In the genomic region with DNA sequence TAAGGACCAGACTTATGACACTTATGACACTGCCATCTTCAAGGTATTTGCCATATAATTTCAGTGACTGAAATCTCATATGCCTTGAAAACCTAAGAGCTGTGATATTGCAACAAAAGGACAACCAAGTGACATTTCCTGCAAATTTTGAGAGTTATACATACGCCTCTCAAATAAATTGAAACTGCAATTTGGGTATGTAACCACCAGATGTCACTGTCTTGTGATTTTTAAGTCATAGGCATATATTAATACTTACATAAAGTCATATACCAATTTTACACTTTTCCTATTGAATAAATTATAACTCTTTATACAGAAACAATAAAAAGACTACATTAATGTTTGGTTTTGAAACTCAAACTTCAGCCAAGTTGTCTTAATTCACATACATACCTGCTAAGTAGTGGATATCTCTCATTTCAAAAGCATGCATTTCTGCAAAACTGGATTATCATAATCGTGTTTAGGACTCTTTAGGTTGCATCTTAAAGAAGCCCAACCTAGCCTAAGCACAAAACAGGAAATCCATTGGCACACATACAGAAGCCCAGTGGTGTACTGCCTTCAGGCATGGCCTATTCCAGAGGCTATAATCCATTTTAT, we compare ENCODE assay signal across 9 cellular contexts.
A peak's percentile ranks its signal among the peaks of the same experiment; 100 is the strongest.
DNase-seq lines count a peak whose midpoint lies in the region; ATAC-seq, FAIRE-seq and TF ChIP-seq lines count a peak whose summit lies in the region.
"Had no signal": no experiment of that assay in that cellular context is flagged by ENCODE, and none has a peak within 500 bp of the region (broad histone marks: within the 10 kb centered on the region; RNA-seq: fewer than 3 reads in every experiment).

No MANE protein-coding gene starts in this region.

- no peaks in the 10 kb centered on the region for H3K79me2 ChIP-seq in HepG2 (ENCODE audit: insufficient read depth, low read length)

- in situ Hi-C loops in HepG2 (cut with HindIII; ENCODE audit: extremely low pct_ligation_motif_present, low pct_unique_long_range_greater_than_20kb) = no loop called here

- WGBS in HepG2 (ENCODE audit: low lambda C conversion rate) = 15% methylated on average over 2 of the region's 2 CpGs

- no peak overlapping the region for H3K4me3 ChIP-seq in WI38 (ENCODE audit: low read depth, low read length)
- H3K4me3 ChIP-seq in HepG2 (replicated peaks in 1 of 3; ENCODE audit: insufficient read depth in 1 of 3, low read depth in 2 of 3, low read length in 3 of 3) = no peak overlapping the region
- H3K4me3 ChIP-seq in CD4-positive, alpha-beta memory T cell (ENCODE audit: low read length in 2 of 2) = no peak overlapping the region

- peaks cover 0 to 11% (median 0%) of the 10 kb centered on the region in 8 donors for H3K9me3 Mint-ChIP-seq in CD4-positive, alpha-beta memory T cell
- H3K9me3 Mint-ChIP-seq: effector memory CD8-positive, alpha-beta T cell had no signal

- TF ChIP-seq CTCF in GM10248 (IDR thresholded peaks at IDR 0.05; ENCODE audit: control extremely low read depth, extremely low read depth, low read depth, missing control alignments) (peak; percentile 46), WI38 (IDR thresholded peaks at IDR 0.05; ENCODE audit: low read depth, low read length) (peak; percentile 28; the same call in 1 of the 2 replicates), HepG2 (CRISPR knock-in tag; IDR thresholded peaks at IDR 0.05) (peak; percentile 54)

- peaks cover 2% of the 10 kb centered on the region in 2 donors for H3K27me3 Mint-ChIP-seq in CD4-positive, alpha-beta memory T cell

- no peak overlapping the region for H3K4me2 ChIP-seq in HepG2 (ENCODE audit: low read depth, low read length)

- H3K9me3 ChIP-seq in HepG2 (ENCODE audit: low read length) = peaks cover under 1% of the 10 kb centered on the region; the same call in 1 of the 2 replicates
- H3K9me3 ChIP-seq in CD4-positive, alpha-beta memory T cell (ENCODE audit: control insufficient read depth in 1 of 2, low read length in 2 of 2) = no peaks in the 10 kb centered on the region

- no peaks in the 10 kb centered on the region for H3K27me3 ChIP-seq in HepG2 (ENCODE audit: control insufficient read depth in 1 of 2, insufficient read depth in 2 of 2, low read length in 2 of 2)
- no peaks in the 10 kb centered on the region for H3K27me3 ChIP-seq in CD4-positive, alpha-beta memory T cell (ENCODE audit: insufficient read depth, low read length)

- no peak for TF ChIP-seq POLR2A in HepG2 (IDR thresholded peaks at IDR 0.05; ENCODE audit: insufficient read depth in 1 of 2, low read depth in 2 of 2, low read length in 2 of 2)

- no peaks in the 10 kb centered on the region for H3K36me3 ChIP-seq in HepG2 (replicated peaks in 1 of 2; ENCODE audit: control insufficient read depth in 1 of 2, insufficient read depth in 2 of 2, low read length in 2 of 2)
- no peaks in the 10 kb centered on the region for H3K36me3 ChIP-seq in CD4-positive, alpha-beta memory T cell (ENCODE audit: insufficient read depth, low read length)

- no peaks in the 10 kb centered on the region for H3K4me1 ChIP-seq in HepG2 (ENCODE audit: insufficient read depth, low read length)
- H3K4me1 ChIP-seq in CD4-positive, alpha-beta memory T cell (ENCODE audit: insufficient read depth, low read length) = no peaks in the 10 kb centered on the region

- TF ChIP-seq RAD21 in HepG2 (CRISPR knock-in tag; IDR thresholded peaks at IDR 0.05) = no peak

- POLR2A ChIA-PET in GM10248 (lab: Yijun Ruan, JAX) = no interaction called here
- POLR2A ChIA-PET in HepG2 (lab: Yijun Ruan, JAX) = no interaction called here
- POLR2A ChIA-PET in CD4-positive, alpha-beta memory T cell (lab: Charles Lee; ENCODE audit: partially characterized antibody) = no interaction called here

- H2AFZ ChIP-seq in HepG2 (ENCODE audit: low read length) = no peak overlapping the region

- H3K27ac Mint-ChIP-seq in CD4-positive, alpha-beta memory T cell = no peak overlapping the region
- H3K27ac Mint-ChIP-seq: effector memory CD8-positive, alpha-beta T cell had no signal

- no peak overlapping the region for H3K9ac ChIP-seq in HepG2 (ENCODE audit: insufficient read depth, low read depth, low read length)

- H3K4me3 Mint-ChIP-seq in CD4-positive, alpha-beta memory T cell = no peak overlapping the region
- H3K4me3 Mint-ChIP-seq: effector memory CD8-positive, alpha-beta T cell had no signal

- H3K27ac ChIP-seq in HepG2 (ENCODE audit: extremely low read length, insufficient read depth, low read length) = no peak overlapping the region
- H3K27ac ChIP-seq in CD4-positive, alpha-beta memory T cell (ENCODE audit: low read depth, low read length) = no peak overlapping the region

- no TSS peak for BruUV-seq in HepG2 (replicated peaks; lab: Mats Ljungman, UMichigan)

- peak; percentile 42 for FAIRE-seq in HepG2 (lab: Jason Lieb, UNC)

- H3K36me3 Mint-ChIP-seq in CD4-positive, alpha-beta memory T cell = no peaks in the 10 kb centered on the region

- H4K20me1 ChIP-seq in HepG2 (ENCODE audit: insufficient read depth, low read length) = no peaks in the 10 kb centered on the region

- CTCF ChIA-PET in GM10248 (lab: Yijun Ruan, JAX) = interaction anchor here (0.7 to 2.6 kb wide), 7 partner anchors 8 to 25 kb away, joined by 3 to 10 read pairs (median 3); no protein-coding TSS in a partner anchor
- CTCF ChIA-PET in HepG2 (lab: Yijun Ruan, JAX; ENCODE audit: low intra/inter-chr PET ratio, low total read pairs) = interaction anchor here (2.0 kb wide), 1 partner anchor 1049 kb away, joined by 14 read pairs; no protein-coding TSS in a partner anchor
- CTCF ChIA-PET in CD4-positive, alpha-beta memory T cell (lab: Charles Lee; ENCODE audit: partially characterized antibody) = interaction anchor here (1.6 kb wide), 1 partner anchor 9 kb away, joined by 3 read pairs; no protein-coding TSS in a partner anchor

- H3K4me1 Mint-ChIP-seq in CD4-positive, alpha-beta memory T cell = no peaks in the 10 kb centered on the region

- intact Hi-C loops in HepG2 (cut with micrococcal nuclease; ENCODE audit: unreplicated experiment) = loop anchor here (1.0 to 5.0 kb wide), 2 partner anchors 1048 to 1199 kb away; no protein-coding TSS in a partner anchor
- intact Hi-C loops in CD4-positive, alpha-beta memory T cell (cut with micrococcal nuclease) = no loop called here

- DNase-seq in GM10248 (ENCODE audit: extremely low spot score) (no peak), HT-29 (ENCODE audit: low spot score) (peak; percentile 54), HepG2 (ENCODE audit: low spot score) (peak; percentile 7), NCI-H524 treated with DMSO at 0.1 percent for 48 hours (lab: John Stamatoyannopoulos, UW) (no peak), islet precursor cell (no peak)
- DNase-seq in CD4-positive, alpha-beta memory T cell = no peak
- DNase-seq: effector memory CD8-positive, alpha-beta T cell had no signal

- TF ChIP-seq EP300 in HepG2 (IDR thresholded peaks at IDR 0.05; ENCODE audit: low read depth in 2 of 2, low read length in 2 of 2) = no peak
- TF ChIP-seq EP300 in HepG2 (CRISPR knock-in tag; IDR thresholded peaks at IDR 0.05; ENCODE audit: borderline replicate concordance) = no peak

- ATAC-seq in HepG2 (no peak), GM21390 (IDR thresholded peaks at IDR 0.05; ENCODE audit: unreplicated experiment) (no peak)
- ATAC-seq: effector memory CD8-positive, alpha-beta T cell had no signal

TF ChIP-seq in HepG2, 621 proteins besides CTCF, POLR2A, EP300 and RAD21:
- TF ChIP-seq SMC3 (IDR thresholded peaks at IDR 0.05; ENCODE audit: low read length) (peak; percentile 47), CREB1 (IDR thresholded peaks at IDR 0.05) (peak; percentile 46), CREB1 (CRISPR knock-in tag; IDR thresholded peaks at IDR 0.05) (no peak), STAG1 (CRISPR knock-in tag; IDR thresholded peaks at IDR 0.05) (peak; percentile 57)
- TF ChIP-seq, protein P1, sequence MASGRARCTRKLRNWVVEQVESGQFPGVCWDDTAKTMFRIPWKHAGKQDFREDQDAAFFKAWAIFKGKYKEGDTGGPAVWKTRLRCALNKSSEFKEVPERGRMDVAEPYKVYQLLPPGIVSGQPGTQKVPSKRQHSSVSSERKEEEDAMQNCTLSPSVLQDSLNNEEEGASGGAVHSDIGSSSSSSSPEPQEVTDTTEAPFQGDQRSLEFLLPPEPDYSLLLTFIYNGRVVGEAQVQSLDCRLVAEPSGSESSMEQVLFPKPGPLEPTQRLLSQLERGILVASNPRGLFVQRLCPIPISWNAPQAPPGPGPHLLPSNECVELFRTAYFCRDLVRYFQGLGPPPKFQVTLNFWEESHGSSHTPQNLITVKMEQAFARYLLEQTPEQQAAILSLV (CRISPR knock-in tag; IDR thresholded peaks at IDR 0.05; ENCODE audit: borderline replicate concordance) = no peak

Comparison
In these comparisons a context has a peak if more than half of its experiments do, and no peak if none do; other contexts are left out.
1. DNase-seq: peak in HT-29 (single experiment) and HepG2 (single experiment); none in GM10248 (single experiment), NCI-H524 treated with DMSO at 0.1 percent for 48 hours (single experiment), CD4-positive, alpha-beta memory T cell (0 of 5) and islet precursor cell (single experiment).
2. Peak in every context shown above with its lines, with median percentiles within 50 percentile points of each other: CTCF ChIP-seq.